ENCODE assay signal across 8 cellular contexts in the genomic region with DNA sequence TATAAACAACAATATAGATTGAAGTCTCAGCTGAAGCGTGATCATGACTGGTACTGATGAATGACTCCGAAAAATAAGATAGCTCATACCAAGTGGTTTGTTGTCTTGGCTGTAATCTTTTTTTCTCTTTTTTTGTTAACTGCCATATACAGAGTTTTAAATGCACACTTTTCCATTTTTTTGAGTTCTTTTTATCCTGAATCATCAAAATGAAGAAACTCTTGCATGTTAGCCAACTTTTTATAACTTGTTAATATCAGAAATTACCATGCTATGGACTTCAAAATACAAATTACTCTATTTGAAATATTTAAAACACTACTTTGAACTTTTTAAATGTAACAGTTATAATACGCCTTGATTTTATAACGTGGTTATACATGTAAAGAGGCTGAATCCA.
"Had no signal": no experiment of that assay in that cellular context is flagged by ENCODE, and none has a peak within 500 bp of the region (broad histone marks: within the 10 kb centered on the region; RNA-seq: fewer than 3 reads in every experiment).

No MANE protein-coding gene starts in this region.

- H2AFZ ChIP-seq: GM23248 had no signal

- DNase-seq: GM23248, GOT3, H7, HFFc6, KG1 had no signal

- H3K27ac ChIP-seq: GM23248 had no signal

- H3K9ac ChIP-seq: GM23248 had no signal

- H3K4me3 ChIP-seq: GM23248, HAP-1 had no signal

- H3K9me3 ChIP-seq: HAP-1 had no signal

- ATAC-seq: HCT116 had no signal

- FAIRE-seq: HTR-8/SVneo had no signal
